14 cellular contexts compared by ENCODE assay signal in the genomic region with DNA sequence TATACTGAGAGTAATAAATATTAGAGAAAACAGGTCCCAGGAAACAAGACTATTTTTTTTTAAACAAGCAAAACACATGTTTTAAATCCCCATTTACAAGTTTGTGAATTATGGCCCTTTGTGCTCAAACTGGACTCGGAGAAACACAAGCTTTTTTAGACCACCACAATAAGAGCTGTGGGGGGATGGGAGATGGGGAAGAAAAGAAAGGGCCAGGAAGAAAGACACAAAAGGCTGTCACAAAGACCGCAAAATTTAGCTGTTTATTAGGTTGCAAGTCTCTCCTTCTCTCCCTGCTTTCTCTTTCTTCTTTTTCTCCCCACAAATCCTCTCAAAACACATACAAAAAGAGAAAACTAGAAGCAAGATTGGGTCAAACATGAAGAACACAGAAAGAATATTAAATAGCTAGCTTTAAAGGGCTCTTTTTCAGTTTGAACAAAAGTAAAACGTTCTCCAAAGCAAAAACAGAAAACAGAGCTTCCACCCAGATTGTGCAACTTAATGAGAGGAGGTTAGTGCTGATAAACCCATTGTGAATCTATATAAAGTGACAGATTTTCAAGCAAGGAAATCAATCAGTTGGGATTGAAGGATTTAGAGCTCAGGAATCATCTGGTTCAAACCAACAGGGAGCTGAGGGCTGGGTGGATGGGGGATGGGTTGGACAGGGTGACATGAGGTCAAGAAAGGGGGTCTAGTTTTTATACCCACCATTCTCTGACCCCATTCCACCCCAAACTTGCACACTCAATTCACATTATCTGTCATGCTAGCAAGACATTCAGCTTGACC.
DNase-seq lines count a peak whose midpoint lies in the region; ATAC-seq, FAIRE-seq and TF ChIP-seq lines count a peak whose summit lies in the region.
"Had no signal": no experiment of that assay in that cellular context is flagged by ENCODE, and none has a peak within 500 bp of the region (broad histone marks: within the 10 kb centered on the region; RNA-seq: fewer than 3 reads in every experiment).

No MANE protein-coding gene starts in this region.

- H3K9me3 ChIP-seq in ascending aorta, result no peaks in the 10 kb centered on the region
- H3K9me3 ChIP-seq in heart left ventricle, result no peaks in the 10 kb centered on the region
- H3K9me3 ChIP-seq in neuron (ENCODE audit: low read length), result no peaks in the 10 kb centered on the region
- no peaks in the 10 kb centered on the region for H3K9me3 ChIP-seq in upper lobe of left lung
- H3K9me3 ChIP-seq in mucosa of descending colon, result no peaks in the 10 kb centered on the region

- no peak for TF ChIP-seq EP300 in upper lobe of left lung (IDR thresholded peaks at IDR 0.05)

- intact Hi-C loops in ascending aorta (cut with DNase I) (no loop called here), heart left ventricle (cut with DNase I) (loop anchor here in 2 of 10 donors (10.0 kb wide), 1 partner anchor 95 kb away; no protein-coding TSS in a partner anchor), mucosa of descending colon (cut with DNase I, micrococcal nuclease) (no loop called here), posterior cingulate gyrus (cut with DNase I) (no loop called here)

- TF ChIP-seq CTCF in ascending aorta (IDR thresholded peaks at IDR 0.05), result no peak
- no peak for TF ChIP-seq CTCF in heart left ventricle (IDR thresholded peaks at IDR 0.05)
- no peak for TF ChIP-seq CTCF in upper lobe of left lung (IDR thresholded peaks at IDR 0.05)
- TF ChIP-seq CTCF in mucosa of descending colon (IDR thresholded peaks at IDR 0.05), result no peak

- ATAC-seq in heart left ventricle (peak in 1 of 4 donors; percentile 18), upper lobe of left lung (ENCODE audit: low FRiP score in 2 of 2) (peak in 1 of 2 donors; percentile 37), mucosa of descending colon (no peak)
- ATAC-seq: SK-N-SH treated with all-trans-retinoic acid at 6 μM for 48 hours had no signal

- H3K4me1 ChIP-seq in ascending aorta, result peaks cover 4 to 17% of the 10 kb centered on the region in 2 donors
- H3K4me1 ChIP-seq in heart left ventricle, result peaks cover 7 to 78% (median 50%) of the 10 kb centered on the region in 12 donors
- H3K4me1 ChIP-seq in neuron (ENCODE audit: insufficient read depth, low read length), result peaks cover 54% of the 10 kb centered on the region
- H3K4me1 ChIP-seq in upper lobe of left lung, result peaks cover 0 to 14% (median 2%) of the 10 kb centered on the region in 4 donors
- H3K4me1 ChIP-seq in mucosa of descending colon (ENCODE audit: low read depth), result no peaks in the 10 kb centered on the region

- peaks cover 7 to 13% of the 10 kb centered on the region in 2 donors for H3K36me3 ChIP-seq in ascending aorta
- H3K36me3 ChIP-seq in heart left ventricle, result peaks cover 0 to 53% (median 42%) of the 10 kb centered on the region in 9 donors
- H3K36me3 ChIP-seq in neuron (ENCODE audit: insufficient read depth, low read length), result peaks cover under 1% of the 10 kb centered on the region
- peaks cover 0 to 45% (median 18%) of the 10 kb centered on the region in 4 donors for H3K36me3 ChIP-seq in upper lobe of left lung
- H3K36me3 ChIP-seq in mucosa of descending colon (ENCODE audit: low read depth), result no peaks in the 10 kb centered on the region

- H3K4me3 ChIP-seq in ascending aorta (no peak overlapping the region), heart left ventricle (no peak overlapping the region), neuron (ENCODE audit: low read length) (peak overlapping the region; percentile 39), upper lobe of left lung (no peak overlapping the region), mucosa of descending colon (no peak overlapping the region)

- H3K27me3 ChIP-seq in ascending aorta (no peaks in the 10 kb centered on the region), heart left ventricle (no peaks in the 10 kb centered on the region), neuron (ENCODE audit: insufficient read depth, low read length) (no peaks in the 10 kb centered on the region), upper lobe of left lung (no peaks in the 10 kb centered on the region)

- TF ChIP-seq POLR2A in heart left ventricle (IDR thresholded peaks at IDR 0.05), result no peak
- no peak for TF ChIP-seq POLR2A in upper lobe of left lung (IDR thresholded peaks at IDR 0.05)

- 49 to 60% (median 56%) methylated on average over 3 of the region's 3 CpGs for WGBS in heart left ventricle, 4 donors
- 66 to 74% methylated on average over 3 of the region's 3 CpGs for WGBS in upper lobe of left lung, 2 donors

- H2AFZ ChIP-seq in neuron (ENCODE audit: low read depth, low read length), result peak overlapping the region; percentile 20

- H3K27ac ChIP-seq in ascending aorta (peak overlapping the region; percentile 40 to 41), heart left ventricle (peak overlapping the region; percentile 47 to 85 (median 74)), upper lobe of left lung (peak overlapping the region in 3 of 4 donors; percentile 19 to 35 (median 33))

- no peak for DNase-seq in ascending aorta (ENCODE audit: low spot score in 2 of 2)
- no peak for DNase-seq in heart left ventricle
- DNase-seq in upper lobe of left lung, result no peak
- no peak for DNase-seq in mucosa of descending colon
- DNase-seq in frontal cortex (ENCODE audit: low spot score in 2 of 2), result no peak
- DNase-seq in posterior cingulate gyrus, result no peak
- DNase-seq: activated CD4-positive, alpha-beta T cell treated with anti-CD3 and anti-CD28 coated beads, Interleukin-2, amount 10 ng/mL, durations not matched to agents 24 days and 14 days; activated gamma-delta T cell; Calu3; dermis blood vessel endothelial cell; NCI-H187 treated with DMSO at 0.1 percent for 48 hours; stimulated activated CD4-positive, alpha-beta T cell treated with anti-CD3 and anti-CD28 coated beads, Interleukin-12 subunit alpha, Interleukin-12 subunit beta, amount 100 ng/mL, for 4 hours had no signal

- FAIRE-seq in frontal cortex (lab: Jason Lieb, UNC), result no peak
